ENCODE assay signal across 29 cellular contexts in the genomic region with DNA sequence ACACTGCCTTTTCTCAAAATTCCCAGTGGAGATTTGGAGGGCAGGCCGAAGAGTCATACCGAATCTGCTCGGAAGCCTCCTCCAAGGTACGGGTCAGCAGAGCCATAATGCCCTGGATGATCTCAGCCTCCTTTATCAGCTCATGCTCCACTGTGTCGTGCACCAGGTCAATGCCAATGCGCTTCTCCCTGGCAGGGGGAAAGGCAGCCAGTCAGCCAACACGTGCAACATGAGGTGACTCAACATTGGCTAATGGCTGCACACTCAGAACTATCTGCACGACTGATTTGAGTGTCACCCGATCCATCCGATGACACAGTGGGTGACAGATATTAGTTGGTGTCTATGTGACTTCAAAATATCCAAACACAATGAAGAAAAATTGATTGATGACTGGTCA. TPM values are rescaled to one million over a fixed set of nuclear protein-coding genes. Genes with fewer than 3 reads are reported as not detected.
"Had no signal": no experiment of that assay in that cellular context is flagged by ENCODE, and none has a peak within 500 bp of the region (broad histone marks: within the 10 kb centered on the region; RNA-seq: fewer than 3 reads in every experiment).

No MANE protein-coding gene starts in this region.

- H3K9ac ChIP-seq: parathyroid adenoma, SK-N-SH had no signal

- H3K9me3 ChIP-seq: lower lobe of right lung, mucosa of descending colon, SK-N-SH, thoracic aorta, upper lobe of left lung had no signal

- H3K27me3 ChIP-seq: upper lobe of left lung had no signal

- DNase-seq: activated CD8-positive, alpha-beta T cell treated with anti-CD3 and anti-CD28 coated beads, Interleukin-2, amount 10 ng/mL, durations not matched to agents 7 days and 5 days; activated naive CD8-positive, alpha-beta T cell treated with anti-CD3 and anti-CD28 coated beads for 36 hours; activated T-cell treated with anti-CD3 and anti-CD28 coated beads, Interleukin-2, amount 50 U/mL, for 1 hour; amygdala; cortex of kidney; foreskin fibroblast; lower lobe of right lung; mesendoderm; mucosa of descending colon; nephron progenitor cell; nucleus accumbens; right cardiac atrium; SK-N-SH; stimulated activated CD4-positive, alpha-beta T cell treated with anti-CD3 and anti-CD28 coated beads, Interleukin-12 subunit alpha, Interleukin-12 subunit beta, amount 100 ng/mL, for 4 hours; stimulated activated CD4-positive, alpha-beta T cell treated with anti-CD3 and anti-CD28 coated beads, Interleukin-2, amount 100 ng/mL, for 24 hours; stimulated activated CD8-positive, alpha-beta memory T cell treated with anti-CD3 and anti-CD28 coated beads, Interleukin-4, amount 100 ng/mL, for 48 hours; stimulated activated naive CD4-positive, alpha-beta T cell; T-cell; upper lobe of left lung had no signal

- H3K4me1 ChIP-seq: lower lobe of right lung, parathyroid adenoma, upper lobe of left lung had no signal

- H3K36me3 ChIP-seq: lower lobe of right lung, thoracic aorta, upper lobe of left lung had no signal

- H3K27ac ChIP-seq: lower lobe of right lung, parathyroid adenoma, thoracic aorta, upper lobe of left lung had no signal

- H3K4me3 ChIP-seq: lower lobe of right lung, mucosa of descending colon, thoracic aorta, upper lobe of left lung had no signal

- H2AFZ ChIP-seq: parathyroid adenoma had no signal

- H3K4me2 ChIP-seq: SK-N-SH had no signal

RNA-seq across cellular contexts. Expression of gene TEKT1, which starts 15.8 kb away (rescaled TPM):
- total RNA-seq: activated CD8-positive, alpha-beta T cell treated with anti-CD3 and anti-CD28 coated beads, Interleukin-2, amount 10 ng/mL, durations not matched to agents 7 days and 5 days; activated naive CD8-positive, alpha-beta T cell treated with anti-CD3 and anti-CD28 coated beads for 36 hours; activated T-helper 17 cell treated with anti-CD3 and anti-CD28 coated beads, Interleukin-2, amount 50 U/mL, for 72 hours; epithelial cell of proximal tubule; fibroblast of lung; mucosa of descending colon; pulmonary artery endothelial cell; right cardiac atrium; skeletal muscle tissue; T-cell; thoracic aorta had no signal
- polyA plus RNA-seq: fibroblast of lung, keratinocyte, right cardiac atrium, SK-N-SH had no signal

RNA-seq across cellular contexts. Expression of gene FBXO39, which starts 39.8 kb away (rescaled TPM):
- total RNA-seq: activated naive CD8-positive, alpha-beta T cell treated with anti-CD3 and anti-CD28 coated beads for 36 hours; cerebellum; epithelial cell of proximal tubule; lower lobe of right lung; WTC11 had no signal
- polyA plus RNA-seq: SK-N-SH had no signal
